In genomic region chr4:138275946-138276621, GRCh38 we compare ENCODE assay signal across 16 cellular contexts. TPM values are rescaled to one million over a fixed set of nuclear protein-coding genes. Genes with fewer than 3 reads are reported as not detected.
A peak's percentile ranks its signal among the peaks of the same experiment; 100 is the strongest.
DNase-seq lines count a peak whose midpoint lies in the region; ATAC-seq and TF ChIP-seq lines count a peak whose summit lies in the region.
"Had no signal": no experiment of that assay in that cellular context is flagged by ENCODE, and none has a peak within 500 bp of the region (broad histone marks: within the 10 kb centered on the region; RNA-seq: fewer than 3 reads in every experiment).

No MANE protein-coding gene starts in this region.

- H3K9me3 ChIP-seq in adipocyte (ENCODE audit: control insufficient read depth, low read length): no peaks in the 10 kb centered on the region
- H3K9me3 ChIP-seq in uterus: no peaks in the 10 kb centered on the region
- H3K9me3 ChIP-seq: pancreas, upper lobe of right lung had no signal

- H3K4me1 ChIP-seq in adipocyte (ENCODE audit: control insufficient read depth, insufficient read depth, low read length) (peaks cover 8% of the 10 kb centered on the region), uterus (no peaks in the 10 kb centered on the region)
- H3K4me1 ChIP-seq: pancreas, upper lobe of right lung had no signal

- no peak for TF ChIP-seq CTCF in uterus (IDR thresholded peaks at IDR 0.05)

- H3K9ac ChIP-seq in adipocyte (ENCODE audit: low read length): no peak overlapping the region

- ATAC-seq in HG03045 (IDR thresholded peaks at IDR 0.05; ENCODE audit: unreplicated experiment): no peak
- ATAC-seq in HG03442 (IDR thresholded peaks at IDR 0.05; ENCODE audit: unreplicated experiment): no peak
- ATAC-seq: pancreas, Right ventricle myocardium inferior, upper lobe of right lung had no signal

- no peak overlapping the region for H3K27ac ChIP-seq in uterus
- H3K27ac ChIP-seq: pancreas, upper lobe of right lung had no signal

- H3K27me3 ChIP-seq in adipocyte (replicated peaks; ENCODE audit: control insufficient read depth, insufficient read depth, low read length): no peaks in the 10 kb centered on the region
- H3K27me3 ChIP-seq in uterus: no peaks in the 10 kb centered on the region
- H3K27me3 ChIP-seq: pancreas, upper lobe of right lung had no signal

- H3K36me3 ChIP-seq in adipocyte (ENCODE audit: control insufficient read depth, insufficient read depth, low read length, severe bottlenecking) (no peaks in the 10 kb centered on the region), uterus (no peaks in the 10 kb centered on the region)
- H3K36me3 ChIP-seq: pancreas, upper lobe of right lung had no signal

- DNase-seq in GM04504 (ENCODE audit: low read depth): peak; percentile 83
- peak; percentile 94 for DNase-seq in adipocyte (ENCODE audit: low read depth)
- peak; percentile 93 for DNase-seq in fibroblast of peridontal ligament (ENCODE audit: extremely low read depth)
- peak; percentile 32 for DNase-seq in pons (ENCODE audit: low spot score)
- DNase-seq in uterus: no peak
- DNase-seq in activated CD8-positive, alpha-beta memory T cell treated with anti-CD3 and anti-CD28 coated beads for 24 hours: no peak
- DNase-seq: activated B cell treated with CpG ODN at 0.5 μM for 24 hours; effector memory CD4-positive, alpha-beta T cell; H7; kidney; NCI-H1105 treated with DMSO at 0.1 percent for 48 hours; pancreas; upper lobe of right lung had no signal

- TF ChIP-seq POLR2A in uterus (IDR thresholded peaks at IDR 0.05): no peak

- intact Hi-C loops in uterus (cut with DNase I; ENCODE audit: low total_unique reads): no loop called here

- H3K4me3 ChIP-seq in adipocyte (ENCODE audit: low read length) (no peak overlapping the region), uterus (no peak overlapping the region)
- H3K4me3 ChIP-seq: pancreas, upper lobe of right lung had no signal

RNA-seq across cellular contexts. Expression of gene SLC7A11, which starts 33.9 kb away (rescaled TPM):
- total RNA-seq in uterus: 1 to 10 TPM in 1 of 4 donors, under 1 TPM in 1, not detected in 2; 0.61 to 5.1 TPM

Comparison
In these comparisons a context has a peak if more than half of its experiments do, and no peak if none do; other contexts are left out.
1. DNase-seq: peak in GM04504 (single experiment), adipocyte (single experiment), fibroblast of peridontal ligament (single experiment) and pons (single experiment); none in uterus (0 of 2) and activated CD8-positive, alpha-beta memory T cell treated with anti-CD3 and anti-CD28 coated beads for 24 hours (single experiment).